In genomic region chr6:112027942-112028674, GRCh38 we compare ENCODE assay signal across 11 cellular contexts. TPM values are rescaled to one million over a fixed set of nuclear protein-coding genes. Genes with fewer than 3 reads are reported as not detected.
DNase-seq lines count a peak whose midpoint lies in the region; ATAC-seq and TF ChIP-seq lines count a peak whose summit lies in the region.
"Had no signal": no experiment of that assay in that cellular context is flagged by ENCODE, and none has a peak within 500 bp of the region (broad histone marks: within the 10 kb centered on the region; RNA-seq: fewer than 3 reads in every experiment).

No MANE protein-coding gene starts in this region.

- peaks cover 35% of the 10 kb centered on the region for H3K4me1 ChIP-seq in effector memory CD4-positive, alpha-beta T cell (ENCODE audit: control insufficient read depth, insufficient read depth, low read length, poor library complexity, severe bottlenecking)
- peaks cover 10% of the 10 kb centered on the region for H3K4me1 ChIP-seq in upper lobe of right lung

- DNase-seq in AG09309 (ENCODE audit: low read depth) (peak; percentile 77), SK-N-MC (ENCODE audit: low read depth, low spot score) (peak; percentile 90), NCI-H524 (lab: John Stamatoyannopoulos, UW) (no peak), upper lobe of right lung (no peak)
- peak in 2 of 3 donors; percentile 29 to 42 for DNase-seq in effector memory CD4-positive, alpha-beta T cell
- DNase-seq: GDM1, PC-9 had no signal

- no peaks in the 10 kb centered on the region for H3K27me3 ChIP-seq in effector memory CD4-positive, alpha-beta T cell (replicated peaks; ENCODE audit: control insufficient read depth, insufficient read depth, low read length, poor library complexity, severe bottlenecking)
- no peaks in the 10 kb centered on the region for H3K27me3 ChIP-seq in upper lobe of right lung

- peak overlapping the region; percentile 77 for H3K27ac ChIP-seq in SK-N-MC
- peak overlapping the region; percentile 69 for H3K27ac ChIP-seq in effector memory CD4-positive, alpha-beta T cell (ENCODE audit: insufficient read depth, low read length, poor library complexity, severe bottlenecking)
- no peak overlapping the region for H3K27ac ChIP-seq in upper lobe of right lung
- H3K27ac ChIP-seq: PC-9 had no signal

- peak; percentile 78 for ATAC-seq in GM18907 (IDR thresholded peaks at IDR 0.05; ENCODE audit: unreplicated experiment)
- ATAC-seq in GM19395 (IDR thresholded peaks at IDR 0.05; ENCODE audit: unreplicated experiment): no peak
- ATAC-seq in HG03045 (IDR thresholded peaks at IDR 0.05; ENCODE audit: unreplicated experiment): no peak
- ATAC-seq in upper lobe of right lung: no peak

- TF ChIP-seq CTCF in AG09309 (IDR thresholded peaks at IDR 0.05; ENCODE audit: control insufficient read depth, insufficient read depth, low read depth, low read length, missing control alignments) (no peak), upper lobe of right lung (IDR thresholded peaks at IDR 0.05) (no peak)

- no peaks in the 10 kb centered on the region for H3K36me3 ChIP-seq in SK-N-MC (ENCODE audit: insufficient read depth, low read length)
- H3K36me3 ChIP-seq in effector memory CD4-positive, alpha-beta T cell (ENCODE audit: control insufficient read depth, insufficient read depth, low read length): no peaks in the 10 kb centered on the region
- no peaks in the 10 kb centered on the region for H3K36me3 ChIP-seq in upper lobe of right lung

- intact Hi-C loops in upper lobe of right lung (cut with DNase I): no loop called here

- H3K9ac ChIP-seq in SK-N-MC (ENCODE audit: insufficient read length): peak overlapping the region; percentile 19

- H3K9me3 ChIP-seq in SK-N-MC (ENCODE audit: low read depth, low read length) (no peaks in the 10 kb centered on the region), upper lobe of right lung (no peaks in the 10 kb centered on the region)
- H3K9me3 ChIP-seq in effector memory CD4-positive, alpha-beta T cell (ENCODE audit: control insufficient read depth, low read length): no peaks in the 10 kb centered on the region

- H3K4me3 ChIP-seq in AG09309 (ENCODE audit: control insufficient read depth, low read depth, low read length) (no peak overlapping the region), SK-N-MC (peak overlapping the region; percentile 45; the same call in 1 of the 2 replicates), upper lobe of right lung (no peak overlapping the region)
- H3K4me3 ChIP-seq in effector memory CD4-positive, alpha-beta T cell (ENCODE audit: insufficient read depth, low read depth, low read length, poor library complexity, severe bottlenecking): peak overlapping the region; percentile 17
- H3K4me3 ChIP-seq: lung, PC-9 had no signal

RNA-seq across cellular contexts. Expression of gene CCN6, which starts 25.8 kb away (rescaled TPM):
- total RNA-seq in upper lobe of right lung: not detected
- total RNA-seq: lung, PC-9 had no signal

RNA-seq across cellular contexts. Expression of gene TUBE1, which starts 59.2 kb away (rescaled TPM):
- 18.4 TPM for total RNA-seq in upper lobe of right lung

RNA-seq across cellular contexts. Expression of gene FAM229B, which starts 59.3 kb away (rescaled TPM):
- total RNA-seq in upper lobe of right lung: 8.2 TPM

Comparison
In these comparisons a context has a peak if more than half of its experiments do, and no peak if none do; other contexts are left out.
1. DNase-seq: peak in AG09309 (single experiment), SK-N-MC (single experiment) and effector memory CD4-positive, alpha-beta T cell (2 of 3); none in NCI-H524 (0 of 2) and upper lobe of right lung (single experiment).
2. H3K4me3 ChIP-seq: peak in SK-N-MC (single experiment) and effector memory CD4-positive, alpha-beta T cell (single experiment); none in AG09309 (single experiment) and upper lobe of right lung (single experiment).